ENCODE assay signal across 25 cellular contexts in the genomic region with DNA sequence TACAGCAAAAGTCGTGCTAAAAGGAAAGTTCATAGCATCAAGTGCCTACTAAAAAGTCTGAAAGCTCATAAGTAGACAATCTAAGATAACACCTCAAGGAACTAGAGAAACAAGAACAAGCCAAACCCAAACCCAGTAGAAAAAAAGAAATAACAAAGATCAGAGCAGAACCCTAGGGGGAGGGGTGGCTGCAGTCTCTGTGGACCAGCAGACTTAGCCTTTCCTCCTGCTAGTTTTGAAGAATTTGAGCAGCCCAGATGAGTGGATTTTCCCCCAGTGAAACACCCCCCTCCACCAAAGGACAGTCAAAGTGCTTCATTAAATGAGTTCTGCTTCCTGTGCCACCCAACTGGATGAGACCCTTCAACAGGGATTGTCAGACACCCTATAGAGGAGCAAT.
"Had no signal": no experiment of that assay in that cellular context is flagged by ENCODE, and none has a peak within 500 bp of the region (broad histone marks: within the 10 kb centered on the region; RNA-seq: fewer than 3 reads in every experiment).

No MANE protein-coding gene starts in this region.

- H3K4me3 Mint-ChIP-seq: naive thymus-derived CD4-positive, alpha-beta T cell; natural killer cell; stimulated activated effector memory CD8-positive, alpha-beta T cell treated with anti-CD3 and anti-CD28 coated beads, Interleukin-12 subunit alpha, Interleukin-12 subunit beta, amount 100 ng/mL, for 72 hours; stimulated activated naive CD8-positive, alpha-beta T cell treated with anti-CD3 and anti-CD28 coated beads, Interleukin-15, amount 100 ng/mL, for 72 hours had no signal

- H3K27ac Mint-ChIP-seq: natural killer cell; stimulated activated effector memory CD8-positive, alpha-beta T cell treated with anti-CD3 and anti-CD28 coated beads, Interleukin-12 subunit alpha, Interleukin-12 subunit beta, amount 100 ng/mL, for 72 hours had no signal

- H3K4me3 ChIP-seq: pancreas, psoas muscle, right lobe of liver, sigmoid colon, suprapubic skin, testis, tibial nerve, upper lobe of left lung, vagina had no signal

- ATAC-seq: naive thymus-derived CD4-positive, alpha-beta T cell; natural killer cell; pancreas; psoas muscle; right cardiac atrium; right lobe of liver; stimulated activated effector memory CD8-positive, alpha-beta T cell treated with anti-CD3 and anti-CD28 coated beads, Interleukin-12 subunit alpha, Interleukin-12 subunit beta, amount 100 ng/mL, for 72 hours; stimulated activated naive CD8-positive, alpha-beta T cell treated with anti-CD3 and anti-CD28 coated beads, Interleukin-15, amount 100 ng/mL, for 72 hours; stimulated activated naive CD8-positive, alpha-beta T cell treated with anti-CD3 and anti-CD28 coated beads, Interleukin-15, Interleukin-2, amounts not matched to agents 100 U/mL and 50 U/mL, for 24 hours had no signal

- H3K9me3 Mint-ChIP-seq: natural killer cell had no signal

- DNase-seq: naive thymus-derived CD4-positive, alpha-beta T cell; natural killer cell; nucleus accumbens; pancreas; psoas muscle; right cardiac atrium; right lobe of liver; sigmoid colon; small intestine; stimulated activated CD4-positive, alpha-beta T cell treated with anti-CD3 and anti-CD28 coated beads, Interleukin-15, amount 100 ng/mL, for 24 hours; stimulated activated CD4-positive, alpha-beta T cell treated with anti-CD3 and anti-CD28 coated beads, Interleukin-2, amount 100 ng/mL, for 24 hours; stimulated activated CD4-positive, alpha-beta T cell treated with anti-CD3 and anti-CD28 coated beads, Interleukin-2, amount 100 ng/mL, for 48 hours; stimulated activated CD4-positive, alpha-beta T cell treated with anti-CD3 and anti-CD28 coated beads, Interleukin-4, amount 100 ng/mL, for 24 hours; stimulated activated naive CD4-positive, alpha-beta T cell; stimulated activated naive CD8-positive, alpha-beta T cell treated with anti-CD3 and anti-CD28 coated beads, Interleukin-15, amount 100 ng/mL, for 72 hours; stimulated activated naive CD8-positive, alpha-beta T cell treated with anti-CD3 and anti-CD28 coated beads, Interleukin-15, Interleukin-2, amounts not matched to agents 100 U/mL and 50 U/mL, for 24 hours; substantia nigra; testis; upper lobe of left lung had no signal

- H3K36me3 ChIP-seq: neutrophil, pancreas, right lobe of liver, sigmoid colon, suprapubic skin, vagina had no signal

- H3K27me3 ChIP-seq: neutrophil, pancreas, right lobe of liver, sigmoid colon, suprapubic skin, testis, tibial nerve, upper lobe of left lung, vagina had no signal

- H3K27me3 Mint-ChIP-seq: naive thymus-derived CD4-positive, alpha-beta T cell; stimulated activated naive CD8-positive, alpha-beta T cell treated with anti-CD3 and anti-CD28 coated beads, Interleukin-15, amount 100 ng/mL, for 72 hours had no signal

- H3K27ac ChIP-seq: neutrophil, psoas muscle, right lobe of liver, sigmoid colon, suprapubic skin, testis, tibial nerve, upper lobe of left lung, vagina had no signal

- H3K36me3 Mint-ChIP-seq: natural killer cell had no signal

- H3K9me3 ChIP-seq: pancreas, psoas muscle, sigmoid colon, suprapubic skin, testis, tibial nerve, upper lobe of left lung, vagina had no signal

- H3K4me1 ChIP-seq: pancreas, psoas muscle, right lobe of liver had no signal

- H3K4me1 Mint-ChIP-seq: nephron had no signal
